ENCODE assay signal across 1 cellular context in genomic region chr16:49740190-49740589, GRCh38.
TF ChIP-seq lines count a peak whose summit lies in the region.

No MANE protein-coding gene starts in this region.

TF ChIP-seq in H1, 55 proteins besides CTCF, POLR2A, EP300 and RAD21:
- TF ChIP-seq RXRA (IDR thresholded peaks at IDR 0.05; ENCODE audit: insufficient read depth, low read depth, low read length) (no peak), TAF1 (IDR thresholded peaks at IDR 0.05; ENCODE audit: low read depth, low read length) (no peak), HDAC2 (IDR thresholded peaks at IDR 0.05; ENCODE audit: borderline replicate concordance in 1 of 2, low read depth in 2 of 2, low read length in 2 of 2) (no peak), YY1 (IDR thresholded peaks at IDR 0.05; ENCODE audit: low read depth, low read length) (no peak), SIX5 (IDR thresholded peaks at IDR 0.05; ENCODE audit: low read depth, low read length) (no peak), RFX5 (IDR thresholded peaks at IDR 0.05; ENCODE audit: borderline replicate concordance, low read depth, low read length) (no peak), CHD2 (IDR thresholded peaks at IDR 0.05; ENCODE audit: low read length) (no peak), HDAC6 (IDR thresholded peaks at IDR 0.05; ENCODE audit: low read depth, low read length) (no peak), JUN (IDR thresholded peaks at IDR 0.05; ENCODE audit: low read depth, low read length) (no peak), RNF2 (IDR thresholded peaks at IDR 0.05; ENCODE audit: borderline replicate concordance, low read depth, low read length, missing control alignments, poor library complexity, severe bottlenecking) (no peak), MAFK (IDR thresholded peaks at IDR 0.05; ENCODE audit: low read depth, low read length) (no peak), RBBP5 (IDR thresholded peaks at IDR 0.05; ENCODE audit: borderline replicate concordance, low read depth, low read length) (no peak), PHF8 (conservative IDR thresholded peaks at IDR 0.05; ENCODE audit: low read depth, low read length) (no peak), CBX8 (IDR thresholded peaks at IDR 0.05; ENCODE audit: borderline replicate concordance, low read depth, low read length) (no peak), SIRT6 (IDR thresholded peaks at IDR 0.05; ENCODE audit: low read length) (no peak), SP4 (IDR thresholded peaks at IDR 0.05; ENCODE audit: low read length) (no peak), BACH1 (IDR thresholded peaks at IDR 0.05; ENCODE audit: low read length) (no peak)
